1 cellular context compared by ENCODE assay signal in the genomic region with DNA sequence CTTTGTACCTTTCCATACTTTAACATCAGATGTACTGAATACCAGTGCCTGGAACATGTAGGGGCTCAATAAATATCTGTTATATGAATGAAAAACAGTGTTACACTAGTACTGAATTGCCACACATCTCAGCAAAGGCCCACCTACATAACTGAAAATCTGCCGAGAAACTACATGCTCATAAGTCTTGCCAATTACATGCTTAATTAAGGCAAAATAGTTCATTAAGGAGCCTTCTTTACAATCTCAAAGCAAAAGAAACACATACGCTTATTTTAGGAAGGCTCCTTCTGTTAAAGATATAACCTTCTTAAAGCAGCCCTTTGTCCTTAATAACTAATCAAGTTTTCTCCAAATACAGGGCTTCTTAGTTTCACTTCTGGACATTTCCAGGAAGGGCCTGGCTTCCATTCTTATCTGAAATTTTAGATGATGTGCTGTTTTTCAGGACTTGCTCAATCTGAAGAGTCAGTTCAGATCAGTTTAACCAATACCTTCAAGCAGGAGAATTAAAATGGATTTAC.
TF ChIP-seq lines count a peak whose summit lies in the region.

No MANE protein-coding gene starts in this region.

TF ChIP-seq in WTC11, 78 proteins besides CTCF, POLR2A, EP300 and RAD21 (continued from another document):
- TF ChIP-seq, protein P1, sequence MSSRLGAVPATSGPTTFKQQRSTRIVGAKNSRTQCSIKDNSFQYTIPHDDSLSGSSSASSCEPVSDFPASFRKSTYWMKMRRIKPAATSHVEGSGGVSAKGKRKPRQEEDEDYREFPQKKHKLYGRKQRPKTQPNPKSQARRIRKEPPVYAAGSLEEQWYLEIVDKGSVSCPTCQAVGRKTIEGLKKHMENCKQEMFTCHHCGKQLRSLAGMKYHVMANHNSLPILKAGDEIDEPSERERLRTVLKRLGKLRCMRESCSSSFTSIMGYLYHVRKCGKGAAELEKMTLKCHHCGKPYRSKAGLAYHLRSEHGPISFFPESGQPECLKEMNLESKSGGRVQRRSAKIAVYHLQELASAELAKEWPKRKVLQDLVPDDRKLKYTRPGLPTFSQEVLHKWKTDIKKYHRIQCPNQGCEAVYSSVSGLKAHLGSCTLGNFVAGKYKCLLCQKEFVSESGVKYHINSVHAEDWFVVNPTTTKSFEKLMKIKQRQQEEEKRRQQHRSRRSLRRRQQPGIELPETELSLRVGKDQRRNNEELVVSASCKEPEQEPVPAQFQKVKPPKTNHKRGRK (CRISPR knock-in tag; IDR thresholded peaks at IDR 0.05; ENCODE audit: borderline replicate concordance) = no peak
- no peak for TF ChIP-seq IRF1 (CRISPR knock-in tag; IDR thresholded peaks at IDR 0.05)
